ENCODE assay signal across 8 cellular contexts in genomic region chr19:19224852-19225494, GRCh38. TPM values are rescaled to one million over a fixed set of nuclear protein-coding genes. Genes with fewer than 3 reads are reported as not detected.
A peak's percentile ranks its signal among the peaks of the same experiment; 100 is the strongest.
DNase-seq lines count a peak whose midpoint lies in the region; ATAC-seq, FAIRE-seq and TF ChIP-seq lines count a peak whose summit lies in the region.

No MANE protein-coding gene starts in this region.

- H4K20me1 ChIP-seq in astrocyte (ENCODE audit: insufficient read depth, low read length), result no peaks in the 10 kb centered on the region

- peak overlapping the region; percentile 62 for H3K4me3 Mint-ChIP-seq in astrocyte (ENCODE audit: unreplicated experiment)

- H3K27ac Mint-ChIP-seq in astrocyte (ENCODE audit: unreplicated experiment), result no peak overlapping the region

- H3K4me1 ChIP-seq in astrocyte (ENCODE audit: insufficient read depth, low read length) (no peaks in the 10 kb centered on the region), iPS-20b (ENCODE audit: insufficient read depth, low read length) (no peaks in the 10 kb centered on the region)

- H2AFZ ChIP-seq in astrocyte (ENCODE audit: low read depth, low read length), result peak overlapping the region; percentile 26

- H3K36me3 ChIP-seq in astrocyte (ENCODE audit: insufficient read depth, low read length) (no peaks in the 10 kb centered on the region), iPS-20b (ENCODE audit: insufficient read depth, low read depth, low read length) (no peaks in the 10 kb centered on the region)

- H3K27me3 Mint-ChIP-seq in astrocyte (ENCODE audit: low read depth, unreplicated experiment), result peaks cover 52% of the 10 kb centered on the region

- no peaks in the 10 kb centered on the region for H3K36me3 Mint-ChIP-seq in astrocyte (ENCODE audit: low read depth, unreplicated experiment)

- H3K9me3 Mint-ChIP-seq in astrocyte (ENCODE audit: unreplicated experiment), result peaks cover 5% of the 10 kb centered on the region

- DNase-seq in GF-D8 (lab: John Stamatoyannopoulos, UW), result peak; percentile 38
- peak; percentile 39 for DNase-seq in LHCN-M2 (ENCODE audit: low read depth)
- peak; percentile 55 to 80 (median 58) for DNase-seq in T-helper 2 cell
- no peak for DNase-seq in astrocyte (ENCODE audit: low read depth)
- peak; percentile 54 to 56 for DNase-seq in stimulated activated CD4-positive, alpha-beta T cell treated with anti-CD3 and anti-CD28 coated beads, Interleukin-15, amount 100 ng/mL, for 1 hour (ENCODE audit: low read depth in 1 of 2, low spot score in 1 of 2)
- DNase-seq in DMS79 (lab: John Stamatoyannopoulos, UW), result no peak

- no peak overlapping the region for H3K4me3 ChIP-seq in astrocyte (ENCODE audit: insufficient read depth, low read depth, low read length)
- H3K4me3 ChIP-seq in iPS-20b (ENCODE audit: low read length), result peak overlapping the region; percentile 57; the same call in 1 of the 2 replicates

- no peak for FAIRE-seq in astrocyte (lab: Jason Lieb, UNC)

- H3K4me1 Mint-ChIP-seq in astrocyte (ENCODE audit: low read depth, unreplicated experiment), result no peaks in the 10 kb centered on the region

- H3K27ac ChIP-seq in astrocyte (ENCODE audit: low read depth, low read length), result no peak overlapping the region
- no peak overlapping the region for H3K27ac ChIP-seq in iPS-20b (ENCODE audit: low read length)

- no peak overlapping the region for H3K9ac ChIP-seq in astrocyte (ENCODE audit: low read length)
- H3K9ac ChIP-seq in iPS-20b (ENCODE audit: low read depth, low read length), result no peak overlapping the region

- no peak for TF ChIP-seq CTCF in astrocyte (IDR thresholded peaks at IDR 0.05; ENCODE audit: insufficient read depth, low read depth, low read length)

- H3K4me2 ChIP-seq in astrocyte (ENCODE audit: low read length), result peak overlapping the region; percentile 50

- H3K79me2 ChIP-seq in astrocyte (ENCODE audit: insufficient read depth, low read length), result no peaks in the 10 kb centered on the region

- ATAC-seq in HG02840 (IDR thresholded peaks at IDR 0.05; ENCODE audit: low FRiP score, unreplicated experiment), result no peak

- H3K9me3 ChIP-seq in astrocyte (ENCODE audit: insufficient read depth, low read depth, low read length), result no peaks in the 10 kb centered on the region
- no peaks in the 10 kb centered on the region for H3K9me3 ChIP-seq in iPS-20b (ENCODE audit: insufficient read depth, low read depth, low read length)

- peaks cover 6% of the 10 kb centered on the region for H3K27me3 ChIP-seq in astrocyte (ENCODE audit: insufficient read depth, low read length)
- peaks cover 64% of the 10 kb centered on the region for H3K27me3 ChIP-seq in iPS-20b (ENCODE audit: insufficient read depth, low read length)

RNA-seq across cellular contexts. Expression of gene NCAN, which starts 13.2 kb away (rescaled TPM):
- total RNA-seq in LHCN-M2 (2014; rRNA removed) (under 0.01 TPM in 1 of 2 replicates, not detected in the other), astrocyte (0.14 TPM in 1 of 2 replicates, not detected in the other)
- polyA plus RNA-seq in LHCN-M2 (2012), result 0.04 TPM

RNA-seq across cellular contexts. Expression of gene NR2C2AP, which starts 21.8 kb away (rescaled TPM):
- total RNA-seq in LHCN-M2 (2014; rRNA removed), result 16.0 and 19.7 TPM in 2 replicates
- polyA plus RNA-seq in LHCN-M2 (2012), result 13.1 TPM
- 4.3 and 5.1 TPM in 2 replicates for total RNA-seq in astrocyte

RNA-seq across cellular contexts. Expression of gene RFXANK, which starts 32.9 kb away (rescaled TPM):
- total RNA-seq in LHCN-M2 (2014; rRNA removed) (66.9 and 71.8 TPM in 2 replicates), astrocyte (91.1 and 92.5 TPM in 2 replicates)
- 105 TPM for polyA plus RNA-seq in LHCN-M2 (2012)

RNA-seq across cellular contexts. Expression of gene BORCS8, which starts 33.0 kb away (rescaled TPM):
- total RNA-seq in LHCN-M2 (2014; rRNA removed), result 19.6 and 27.0 TPM in 2 replicates
- polyA plus RNA-seq in LHCN-M2 (2012), result 32.6 TPM
- total RNA-seq in astrocyte, result 29.5 and 33.5 TPM in 2 replicates

RNA-seq across cellular contexts. Expression of gene TM6SF2, which starts 48.1 kb away (rescaled TPM):
- total RNA-seq in LHCN-M2 (2014; rRNA removed) (1.2 and 1.3 TPM in 2 replicates), astrocyte (4.4 and 5.0 TPM in 2 replicates)
- 6.0 TPM for polyA plus RNA-seq in LHCN-M2 (2012)

Comparison
In these comparisons a context has a peak if more than half of its experiments do, and no peak if none do; other contexts are left out.
1. DNase-seq: peak in GF-D8 (single experiment), LHCN-M2 (single experiment), T-helper 2 cell (5 of 5) and stimulated activated CD4-positive, alpha-beta T cell treated with anti-CD3 and anti-CD28 coated beads, Interleukin-15, amount 100 ng/mL, for 1 hour (2 of 2); none in astrocyte (single experiment) and DMS79 (single experiment).